1 cellular context compared by ENCODE assay signal in the genomic region with DNA sequence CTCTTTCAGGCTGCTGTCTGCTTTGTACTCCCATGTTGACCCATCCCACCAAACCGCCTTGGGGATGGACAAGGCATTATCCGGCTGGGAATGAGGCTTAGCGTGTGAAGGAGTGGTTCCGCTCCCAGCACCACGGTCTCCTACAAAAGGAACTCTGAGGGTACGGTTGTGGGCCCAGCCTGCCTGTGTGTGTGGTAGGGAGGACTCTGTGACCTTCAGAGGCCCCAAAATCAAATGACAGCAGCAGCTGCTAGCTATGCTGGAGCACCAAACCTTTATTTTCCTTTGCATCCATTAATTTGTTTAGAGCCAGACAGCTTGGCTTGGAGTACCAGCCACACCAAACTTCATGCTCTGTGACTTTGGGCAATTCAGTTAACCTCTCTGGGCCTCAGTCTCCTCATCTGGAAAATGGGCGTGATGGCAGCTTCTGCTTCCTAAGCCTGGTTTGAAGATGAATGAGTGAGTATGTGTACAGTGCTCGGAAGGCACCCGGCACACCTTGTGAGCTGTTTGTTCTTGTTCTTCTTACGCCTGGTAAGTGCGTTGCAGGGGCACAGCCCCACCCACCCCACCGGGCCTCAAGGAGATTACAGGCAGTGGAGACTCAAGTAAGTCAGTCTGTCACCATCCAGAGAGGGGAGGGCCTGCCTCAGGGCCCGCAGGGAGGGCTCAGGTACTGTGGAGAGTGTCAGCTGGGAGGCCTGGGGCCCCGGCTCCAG.
A peak's percentile ranks its signal among the peaks of the same experiment; 100 is the strongest.
TF ChIP-seq lines count a peak whose summit lies in the region.

No MANE protein-coding gene starts in this region.

TF ChIP-seq in K562, 482 proteins besides CTCF, POLR2A, EP300 and RAD21:
- TF ChIP-seq, protein P1, sequence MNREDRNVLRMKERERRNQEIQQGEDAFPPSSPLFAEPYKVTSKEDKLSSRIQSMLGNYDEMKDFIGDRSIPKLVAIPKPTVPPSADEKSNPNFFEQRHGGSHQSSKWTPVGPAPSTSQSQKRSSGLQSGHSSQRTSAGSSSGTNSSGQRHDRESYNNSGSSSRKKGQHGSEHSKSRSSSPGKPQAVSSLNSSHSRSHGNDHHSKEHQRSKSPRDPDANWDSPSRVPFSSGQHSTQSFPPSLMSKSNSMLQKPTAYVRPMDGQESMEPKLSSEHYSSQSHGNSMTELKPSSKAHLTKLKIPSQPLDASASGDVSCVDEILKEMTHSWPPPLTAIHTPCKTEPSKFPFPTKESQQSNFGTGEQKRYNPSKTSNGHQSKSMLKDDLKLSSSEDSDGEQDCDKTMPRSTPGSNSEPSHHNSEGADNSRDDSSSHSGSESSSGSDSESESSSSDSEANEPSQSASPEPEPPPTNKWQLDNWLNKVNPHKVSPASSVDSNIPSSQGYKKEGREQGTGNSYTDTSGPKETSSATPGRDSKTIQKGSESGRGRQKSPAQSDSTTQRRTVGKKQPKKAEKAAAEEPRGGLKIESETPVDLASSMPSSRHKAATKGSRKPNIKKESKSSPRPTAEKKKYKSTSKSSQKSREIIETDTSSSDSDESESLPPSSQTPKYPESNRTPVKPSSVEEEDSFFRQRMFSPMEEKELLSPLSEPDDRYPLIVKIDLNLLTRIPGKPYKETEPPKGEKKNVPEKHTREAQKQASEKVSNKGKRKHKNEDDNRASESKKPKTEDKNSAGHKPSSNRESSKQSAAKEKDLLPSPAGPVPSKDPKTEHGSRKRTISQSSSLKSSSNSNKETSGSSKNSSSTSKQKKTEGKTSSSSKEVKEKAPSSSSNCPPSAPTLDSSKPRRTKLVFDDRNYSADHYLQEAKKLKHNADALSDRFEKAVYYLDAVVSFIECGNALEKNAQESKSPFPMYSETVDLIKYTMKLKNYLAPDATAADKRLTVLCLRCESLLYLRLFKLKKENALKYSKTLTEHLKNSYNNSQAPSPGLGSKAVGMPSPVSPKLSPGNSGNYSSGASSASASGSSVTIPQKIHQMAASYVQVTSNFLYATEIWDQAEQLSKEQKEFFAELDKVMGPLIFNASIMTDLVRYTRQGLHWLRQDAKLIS (CRISPR knock-in tag; IDR thresholded peaks at IDR 0.05): no peak
- TF ChIP-seq MYC (IDR thresholded peaks at IDR 0.05; ENCODE audit: low read depth, low read length): no peak
- no peak for TF ChIP-seq MYC (CRISPR knock-in tag; IDR thresholded peaks at IDR 0.05; ENCODE audit: borderline replicate concordance, low read depth)
- TF ChIP-seq ADNP (tag; IDR thresholded peaks at IDR 0.05): peak; percentile 48; the same call in 1 of the 2 replicates
- TF ChIP-seq, protein P2, sequence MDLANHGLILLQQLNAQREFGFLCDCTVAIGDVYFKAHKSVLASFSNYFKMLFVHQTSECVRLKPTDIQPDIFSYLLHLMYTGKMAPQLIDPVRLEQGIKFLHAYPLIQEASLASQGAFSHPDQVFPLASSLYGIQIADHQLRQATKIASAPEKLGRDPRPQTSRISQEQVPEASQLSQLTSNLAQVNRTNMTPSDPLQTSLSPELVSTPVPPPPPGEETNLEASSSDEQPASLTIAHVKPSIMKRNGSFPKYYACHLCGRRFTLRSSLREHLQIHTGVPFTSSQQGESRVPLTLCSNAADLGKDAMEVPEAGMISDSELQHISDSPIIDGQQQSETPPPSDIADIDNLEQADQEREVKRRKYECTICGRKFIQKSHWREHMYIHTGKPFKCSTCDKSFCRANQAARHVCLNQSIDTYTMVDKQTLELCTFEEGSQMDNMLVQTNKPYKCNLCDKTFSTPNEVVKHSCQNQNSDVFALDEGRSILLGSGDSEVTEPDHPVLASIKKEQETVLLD (IDR thresholded peaks at IDR 0.05): no peak
- no peak for TF ChIP-seq SNIP1 (IDR thresholded peaks at IDR 0.05; ENCODE audit: low read depth)
- TF ChIP-seq BHLHE40 (IDR thresholded peaks at IDR 0.05; ENCODE audit: low read length): no peak
- TF ChIP-seq, protein P3, sequence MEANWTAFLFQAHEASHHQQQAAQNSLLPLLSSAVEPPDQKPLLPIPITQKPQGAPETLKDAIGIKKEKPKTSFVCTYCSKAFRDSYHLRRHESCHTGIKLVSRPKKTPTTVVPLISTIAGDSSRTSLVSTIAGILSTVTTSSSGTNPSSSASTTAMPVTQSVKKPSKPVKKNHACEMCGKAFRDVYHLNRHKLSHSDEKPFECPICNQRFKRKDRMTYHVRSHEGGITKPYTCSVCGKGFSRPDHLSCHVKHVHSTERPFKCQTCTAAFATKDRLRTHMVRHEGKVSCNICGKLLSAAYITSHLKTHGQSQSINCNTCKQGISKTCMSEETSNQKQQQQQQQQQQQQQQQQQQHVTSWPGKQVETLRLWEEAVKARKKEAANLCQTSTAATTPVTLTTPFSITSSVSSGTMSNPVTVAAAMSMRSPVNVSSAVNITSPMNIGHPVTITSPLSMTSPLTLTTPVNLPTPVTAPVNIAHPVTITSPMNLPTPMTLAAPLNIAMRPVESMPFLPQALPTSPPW (CRISPR knock-in tag; IDR thresholded peaks at IDR 0.05): no peak
- TF ChIP-seq, protein P4, sequence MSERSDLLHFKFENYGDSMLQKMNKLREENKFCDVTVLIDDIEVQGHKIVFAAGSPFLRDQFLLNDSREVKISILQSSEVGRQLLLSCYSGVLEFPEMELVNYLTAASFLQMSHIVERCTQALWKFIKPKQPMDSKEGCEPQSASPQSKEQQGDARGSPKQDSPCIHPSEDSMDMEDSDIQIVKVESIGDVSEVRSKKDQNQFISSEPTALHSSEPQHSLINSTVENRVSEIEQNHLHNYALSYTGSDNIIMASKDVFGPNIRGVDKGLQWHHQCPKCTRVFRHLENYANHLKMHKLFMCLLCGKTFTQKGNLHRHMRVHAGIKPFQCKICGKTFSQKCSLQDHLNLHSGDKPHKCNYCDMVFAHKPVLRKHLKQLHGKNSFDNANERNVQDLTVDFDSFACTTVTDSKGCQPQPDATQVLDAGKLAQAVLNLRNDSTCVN (CRISPR knock-in tag; IDR thresholded peaks at IDR 0.05): no peak
- TF ChIP-seq POLR2G (IDR thresholded peaks at IDR 0.05; ENCODE audit: low read depth, low read length): no peak
- no peak for TF ChIP-seq KDM4B (IDR thresholded peaks at IDR 0.05; ENCODE audit: borderline replicate concordance in 2 of 2, low read depth in 1 of 2)
- peak in 1 of 2 experiments; percentile 40; a peak in 1 of 4 replicates for TF ChIP-seq RCOR1 (IDR thresholded peaks at IDR 0.05; ENCODE audit: borderline replicate concordance in 1 of 2, low read depth in 2 of 2, low read length in 2 of 2)
- no peak for TF ChIP-seq WHSC1 (IDR thresholded peaks at IDR 0.05; ENCODE audit: low read length)
- no peak for TF ChIP-seq FOS (IDR thresholded peaks at IDR 0.05; ENCODE audit: extremely low read depth, insufficient read length)
- TF ChIP-seq SRSF3 (IDR thresholded peaks at IDR 0.05; ENCODE audit: insufficient read depth, low read length): no peak
- peak; percentile 41; the same call in 1 of the 2 replicates for TF ChIP-seq CBX1 (IDR thresholded peaks at IDR 0.05; ENCODE audit: low read depth)
- 0 out of 2 replicates have a peak, but pooled peaks have one; percentile 33 for TF ChIP-seq HDAC2 (IDR thresholded peaks at IDR 0.05)
- peak in 1 of 2 experiments; percentile 39; a peak in 1 of 4 replicates for TF ChIP-seq KDM1A (IDR thresholded peaks at IDR 0.05)
- TF ChIP-seq, protein P5, sequence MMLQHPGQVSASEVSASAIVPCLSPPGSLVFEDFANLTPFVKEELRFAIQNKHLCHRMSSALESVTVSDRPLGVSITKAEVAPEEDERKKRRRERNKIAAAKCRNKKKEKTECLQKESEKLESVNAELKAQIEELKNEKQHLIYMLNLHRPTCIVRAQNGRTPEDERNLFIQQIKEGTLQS (IDR thresholded peaks at IDR 0.05): no peak
- TF ChIP-seq, protein P5 (CRISPR knock-in tag; conservative IDR thresholded peaks at IDR 0.05): no peak
- no peak for TF ChIP-seq NCOA6 (IDR thresholded peaks at IDR 0.05)
- no peak for TF ChIP-seq CSDE1 (IDR thresholded peaks at IDR 0.05)
- no peak for TF ChIP-seq SRSF1 (IDR thresholded peaks at IDR 0.05; ENCODE audit: low read depth, low read length)
- TF ChIP-seq CHD4 (IDR thresholded peaks at IDR 0.05; ENCODE audit: insufficient read depth, insufficient replicate concordance, low read depth, low read length, poor library complexity, severe bottlenecking): no peak
- TF ChIP-seq, protein P6, sequence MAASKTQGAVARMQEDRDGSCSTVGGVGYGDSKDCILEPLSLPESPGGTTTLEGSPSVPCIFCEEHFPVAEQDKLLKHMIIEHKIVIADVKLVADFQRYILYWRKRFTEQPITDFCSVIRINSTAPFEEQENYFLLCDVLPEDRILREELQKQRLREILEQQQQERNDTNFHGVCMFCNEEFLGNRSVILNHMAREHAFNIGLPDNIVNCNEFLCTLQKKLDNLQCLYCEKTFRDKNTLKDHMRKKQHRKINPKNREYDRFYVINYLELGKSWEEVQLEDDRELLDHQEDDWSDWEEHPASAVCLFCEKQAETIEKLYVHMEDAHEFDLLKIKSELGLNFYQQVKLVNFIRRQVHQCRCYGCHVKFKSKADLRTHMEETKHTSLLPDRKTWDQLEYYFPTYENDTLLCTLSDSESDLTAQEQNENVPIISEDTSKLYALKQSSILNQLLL (CRISPR knock-in tag; IDR thresholded peaks at IDR 0.05; ENCODE audit: borderline replicate concordance): no peak
- no peak for TF ChIP-seq MAFG (tag; conservative IDR thresholded peaks at IDR 0.05)
- no peak for TF ChIP-seq ZFX (CRISPR knock-in tag; IDR thresholded peaks at IDR 0.05)
- TF ChIP-seq, protein P7, sequence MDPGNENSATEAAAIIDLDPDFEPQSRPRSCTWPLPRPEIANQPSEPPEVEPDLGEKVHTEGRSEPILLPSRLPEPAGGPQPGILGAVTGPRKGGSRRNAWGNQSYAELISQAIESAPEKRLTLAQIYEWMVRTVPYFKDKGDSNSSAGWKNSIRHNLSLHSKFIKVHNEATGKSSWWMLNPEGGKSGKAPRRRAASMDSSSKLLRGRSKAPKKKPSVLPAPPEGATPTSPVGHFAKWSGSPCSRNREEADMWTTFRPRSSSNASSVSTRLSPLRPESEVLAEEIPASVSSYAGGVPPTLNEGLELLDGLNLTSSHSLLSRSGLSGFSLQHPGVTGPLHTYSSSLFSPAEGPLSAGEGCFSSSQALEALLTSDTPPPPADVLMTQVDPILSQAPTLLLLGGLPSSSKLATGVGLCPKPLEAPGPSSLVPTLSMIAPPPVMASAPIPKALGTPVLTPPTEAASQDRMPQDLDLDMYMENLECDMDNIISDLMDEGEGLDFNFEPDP (CRISPR knock-in tag; IDR thresholded peaks at IDR 0.05): no peak
- no peak for TF ChIP-seq NELFE (IDR thresholded peaks at IDR 0.05; ENCODE audit: insufficient read depth, insufficient read length)
- TF ChIP-seq HDAC3 (IDR thresholded peaks at IDR 0.05; ENCODE audit: borderline replicate concordance, partially characterized antibody): no peak
- TF ChIP-seq KAT8 (IDR thresholded peaks at IDR 0.05; ENCODE audit: low read depth): no peak
- no peak for TF ChIP-seq ZEB2 (IDR thresholded peaks at IDR 0.05)
- no peak for TF ChIP-seq PML (IDR thresholded peaks at IDR 0.05; ENCODE audit: low read length)
- no peak for TF ChIP-seq POLR3A (IDR thresholded peaks at IDR 0.05; ENCODE audit: borderline replicate concordance, extremely low read depth, insufficient read depth, insufficient read length)
- no peak for TF ChIP-seq CREB1 (IDR thresholded peaks at IDR 0.05)
- TF ChIP-seq CREB1 (CRISPR knock-in tag; IDR thresholded peaks at IDR 0.05): no peak
- 0 out of 2 replicates have a peak, but pooled peaks have one; percentile 42 for TF ChIP-seq SMARCA5 (IDR thresholded peaks at IDR 0.05)
- TF ChIP-seq RBM25 (IDR thresholded peaks at IDR 0.05; ENCODE audit: low read depth, low read length, severe bottlenecking): peak; percentile 90
- no peak for TF ChIP-seq EGR1 (conservative IDR thresholded peaks at IDR 0.05)
- peak; percentile 58; the same call in 1 of the 2 replicates for TF ChIP-seq BCOR (IDR thresholded peaks at IDR 0.05)
- TF ChIP-seq ESRRA (IDR thresholded peaks at IDR 0.05; ENCODE audit: borderline replicate concordance, low read depth): peak; percentile 97
